14 cellular contexts compared by ENCODE assay signal in the genomic region with DNA sequence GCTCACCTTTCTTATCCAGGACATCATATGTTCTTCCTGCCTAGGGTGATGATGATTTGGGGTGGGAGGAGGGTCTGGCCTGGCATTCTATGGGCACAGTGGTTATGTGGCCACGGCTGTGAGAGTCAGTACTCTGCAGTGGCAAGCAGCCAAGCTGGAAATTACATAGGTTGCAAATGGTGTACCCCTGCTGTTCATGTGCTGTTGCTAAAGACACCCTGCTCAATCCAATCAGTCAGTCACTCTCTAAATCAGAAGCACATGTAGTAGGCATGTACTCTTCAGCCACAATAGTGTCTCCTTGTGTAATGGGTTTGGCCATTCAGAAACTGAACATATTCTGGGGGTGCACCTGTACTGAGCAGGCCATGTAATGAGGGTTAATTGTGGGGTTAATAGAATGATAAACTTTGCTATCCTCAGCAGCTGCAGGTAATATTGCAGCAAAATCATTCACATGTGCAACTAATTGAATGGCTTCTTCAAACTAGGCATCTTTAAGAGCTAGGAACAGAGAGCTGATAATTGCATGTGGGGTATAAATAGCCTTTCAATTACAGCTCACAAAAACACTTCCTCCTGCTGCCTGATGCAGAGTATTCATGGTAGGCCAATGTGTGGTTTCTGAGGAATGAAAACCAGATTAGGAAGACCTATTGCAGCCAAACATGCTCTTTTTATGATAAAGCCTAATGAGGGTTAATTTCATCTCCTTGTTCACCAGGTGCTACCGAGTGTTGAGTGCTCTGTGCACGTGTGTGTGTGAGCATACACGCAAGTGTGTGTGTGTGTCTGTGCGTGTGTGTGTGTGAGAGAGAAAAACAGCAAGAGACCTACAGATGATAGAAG.
DNase-seq lines count a peak whose midpoint lies in the region; FAIRE-seq and TF ChIP-seq lines count a peak whose summit lies in the region.
"Had no signal": no experiment of that assay in that cellular context is flagged by ENCODE, and none has a peak within 500 bp of the region (broad histone marks: within the 10 kb centered on the region; RNA-seq: fewer than 3 reads in every experiment).

No MANE protein-coding gene starts in this region.

- no peak overlapping the region for H3K27ac ChIP-seq in astrocyte (ENCODE audit: low read depth, low read length)
- H3K27ac ChIP-seq: heart left ventricle, skin epidermis, suprapubic skin had no signal

- no peak overlapping the region for H2AFZ ChIP-seq in astrocyte (ENCODE audit: low read depth, low read length)

- H3K36me3 Mint-ChIP-seq in astrocyte (ENCODE audit: low read depth, unreplicated experiment) = no peaks in the 10 kb centered on the region

- H3K9ac ChIP-seq in astrocyte (ENCODE audit: low read length) = no peak overlapping the region
- H3K9ac ChIP-seq in skeletal muscle satellite cell (ENCODE audit: low read depth, low read length) = no peak overlapping the region

- no peaks in the 10 kb centered on the region for H4K20me1 ChIP-seq in astrocyte (ENCODE audit: insufficient read depth, low read length)

- H3K4me3 Mint-ChIP-seq in astrocyte (ENCODE audit: unreplicated experiment) = no peak overlapping the region

- peaks cover 37% of the 10 kb centered on the region for H3K4me1 Mint-ChIP-seq in astrocyte (ENCODE audit: low read depth, unreplicated experiment)

- H3K4me3 ChIP-seq in astrocyte (ENCODE audit: insufficient read depth, low read depth, low read length) = no peak overlapping the region
- H3K4me3 ChIP-seq in skeletal muscle satellite cell (ENCODE audit: low read length) = no peak overlapping the region
- H3K4me3 ChIP-seq: heart left ventricle, skin epidermis, suprapubic skin had no signal

- peak overlapping the region; percentile 62 for H3K4me2 ChIP-seq in astrocyte (ENCODE audit: low read length)
- H3K4me2 ChIP-seq in skeletal muscle satellite cell (ENCODE audit: low read length) = peak overlapping the region; percentile 6

- peak; percentile 94 for FAIRE-seq in astrocyte (lab: Jason Lieb, UNC)

- TF ChIP-seq CTCF in astrocyte (IDR thresholded peaks at IDR 0.05; ENCODE audit: insufficient read depth, low read depth, low read length) = no peak

- no peaks in the 10 kb centered on the region for H3K27me3 Mint-ChIP-seq in astrocyte (ENCODE audit: low read depth, unreplicated experiment)

- peaks cover 23% of the 10 kb centered on the region for H3K4me1 ChIP-seq in astrocyte (ENCODE audit: insufficient read depth, low read length)
- peaks cover 36% of the 10 kb centered on the region for H3K4me1 ChIP-seq in skeletal muscle satellite cell (ENCODE audit: control insufficient read depth, insufficient read depth, low read length)
- H3K4me1 ChIP-seq: suprapubic skin had no signal

- H3K27me3 ChIP-seq in astrocyte (ENCODE audit: insufficient read depth, low read length) = no peaks in the 10 kb centered on the region
- H3K27me3 ChIP-seq in skeletal muscle satellite cell (ENCODE audit: control insufficient read depth, insufficient read depth, low read length) = no peaks in the 10 kb centered on the region
- H3K27me3 ChIP-seq: heart left ventricle, suprapubic skin had no signal

- H3K9me3 ChIP-seq in astrocyte (ENCODE audit: insufficient read depth, low read depth, low read length) = no peaks in the 10 kb centered on the region
- no peaks in the 10 kb centered on the region for H3K9me3 ChIP-seq in skeletal muscle satellite cell (replicated peaks; ENCODE audit: low read length)
- H3K9me3 ChIP-seq: heart left ventricle, suprapubic skin had no signal

- H3K9me3 Mint-ChIP-seq in astrocyte (ENCODE audit: unreplicated experiment) = no peaks in the 10 kb centered on the region

- no peaks in the 10 kb centered on the region for H3K36me3 ChIP-seq in astrocyte (ENCODE audit: insufficient read depth, low read length)
- H3K36me3 ChIP-seq in skeletal muscle satellite cell (ENCODE audit: insufficient read depth, low read length) = no peaks in the 10 kb centered on the region
- H3K36me3 ChIP-seq: heart left ventricle, suprapubic skin had no signal

- DNase-seq in GM04504 (ENCODE audit: low read depth) (peak; percentile 28), NCI-H1694 (lab: John Stamatoyannopoulos, UW) (peak; percentile 10), astrocyte (ENCODE audit: low read depth) (peak; percentile 78), T-helper 9 cell (no peak), NOMO-1 treated with DMSO at 0.1 percent for 48 hours (lab: John Stamatoyannopoulos, UW; ENCODE audit: unreplicated experiment) (no peak), NCI-H82 (lab: John Stamatoyannopoulos, UW) (no peak)
- DNase-seq: activated T-cell treated with anti-CD3 and anti-CD28 coated beads, Interleukin-2, amount 50 U/mL, for 48 hours; effector memory CD4-positive, alpha-beta T cell; heart left ventricle; left colon; SW 1271 had no signal

- no peak overlapping the region for H3K27ac Mint-ChIP-seq in astrocyte (ENCODE audit: unreplicated experiment)

- H3K79me2 ChIP-seq in astrocyte (ENCODE audit: insufficient read depth, low read length) = no peaks in the 10 kb centered on the region

Comparison
In these comparisons a context has a peak if more than half of its experiments do, and no peak if none do; other contexts are left out.
1. DNase-seq: peak in GM04504 (single experiment), NCI-H1694 (single experiment) and astrocyte (single experiment); none in T-helper 9 cell (single experiment), NOMO-1 treated with DMSO at 0.1 percent for 48 hours (single experiment) and NCI-H82 (single experiment).